In the genomic region with DNA sequence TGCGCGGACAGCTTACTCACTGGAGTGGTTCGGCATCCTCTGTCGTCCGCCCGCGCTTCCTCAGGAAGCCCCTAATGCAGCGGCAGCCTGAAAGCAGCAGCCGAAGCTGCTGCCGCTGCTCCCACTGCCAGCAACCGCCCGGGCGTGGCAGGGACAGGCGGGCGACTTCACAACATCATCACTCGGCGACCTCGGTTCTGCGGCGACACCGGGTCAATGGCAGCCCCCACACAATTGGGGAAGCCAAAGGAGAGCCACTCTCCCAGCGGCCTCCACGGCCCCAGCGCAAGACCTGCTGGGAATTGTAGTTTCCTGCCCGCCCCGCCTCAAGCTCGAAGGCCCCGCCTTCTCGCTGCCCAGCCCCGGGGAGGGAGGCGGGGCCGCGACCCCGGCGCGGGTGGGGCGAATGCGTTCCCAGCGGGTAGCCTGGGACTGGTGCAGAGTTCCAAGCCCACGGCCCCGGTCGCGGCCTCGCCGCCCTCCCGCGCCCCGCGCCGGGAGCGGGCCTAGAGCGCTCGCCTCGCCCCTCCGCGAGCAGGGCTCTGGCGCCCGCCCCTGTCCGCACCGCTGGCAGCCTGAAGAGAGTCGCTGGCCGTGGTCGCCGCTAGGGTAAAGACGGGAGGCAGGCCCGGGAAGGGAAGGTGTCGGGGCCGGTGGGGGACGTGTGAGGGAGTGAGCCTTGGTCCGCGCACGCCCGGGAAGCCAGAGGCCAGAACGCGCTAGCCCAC, we compare ENCODE assay signal across 8 cellular contexts. TPM values are rescaled to one million over a fixed set of nuclear protein-coding genes. Genes with fewer than 3 reads are reported as not detected.
DNase-seq lines count a peak whose midpoint lies in the region; ATAC-seq and TF ChIP-seq lines count a peak whose summit lies in the region.

A gene with protein sequence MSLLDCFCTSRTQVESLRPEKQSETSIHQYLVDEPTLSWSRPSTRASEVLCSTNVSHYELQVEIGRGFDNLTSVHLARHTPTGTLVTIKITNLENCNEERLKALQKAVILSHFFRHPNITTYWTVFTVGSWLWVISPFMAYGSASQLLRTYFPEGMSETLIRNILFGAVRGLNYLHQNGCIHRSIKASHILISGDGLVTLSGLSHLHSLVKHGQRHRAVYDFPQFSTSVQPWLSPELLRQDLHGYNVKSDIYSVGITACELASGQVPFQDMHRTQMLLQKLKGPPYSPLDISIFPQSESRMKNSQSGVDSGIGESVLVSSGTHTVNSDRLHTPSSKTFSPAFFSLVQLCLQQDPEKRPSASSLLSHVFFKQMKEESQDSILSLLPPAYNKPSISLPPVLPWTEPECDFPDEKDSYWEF (plus strand): TSS at position 411 of the 728 bp plus-strand sequence. CDS start 3,101 bp downstream, outside the sequence.
A gene with protein sequence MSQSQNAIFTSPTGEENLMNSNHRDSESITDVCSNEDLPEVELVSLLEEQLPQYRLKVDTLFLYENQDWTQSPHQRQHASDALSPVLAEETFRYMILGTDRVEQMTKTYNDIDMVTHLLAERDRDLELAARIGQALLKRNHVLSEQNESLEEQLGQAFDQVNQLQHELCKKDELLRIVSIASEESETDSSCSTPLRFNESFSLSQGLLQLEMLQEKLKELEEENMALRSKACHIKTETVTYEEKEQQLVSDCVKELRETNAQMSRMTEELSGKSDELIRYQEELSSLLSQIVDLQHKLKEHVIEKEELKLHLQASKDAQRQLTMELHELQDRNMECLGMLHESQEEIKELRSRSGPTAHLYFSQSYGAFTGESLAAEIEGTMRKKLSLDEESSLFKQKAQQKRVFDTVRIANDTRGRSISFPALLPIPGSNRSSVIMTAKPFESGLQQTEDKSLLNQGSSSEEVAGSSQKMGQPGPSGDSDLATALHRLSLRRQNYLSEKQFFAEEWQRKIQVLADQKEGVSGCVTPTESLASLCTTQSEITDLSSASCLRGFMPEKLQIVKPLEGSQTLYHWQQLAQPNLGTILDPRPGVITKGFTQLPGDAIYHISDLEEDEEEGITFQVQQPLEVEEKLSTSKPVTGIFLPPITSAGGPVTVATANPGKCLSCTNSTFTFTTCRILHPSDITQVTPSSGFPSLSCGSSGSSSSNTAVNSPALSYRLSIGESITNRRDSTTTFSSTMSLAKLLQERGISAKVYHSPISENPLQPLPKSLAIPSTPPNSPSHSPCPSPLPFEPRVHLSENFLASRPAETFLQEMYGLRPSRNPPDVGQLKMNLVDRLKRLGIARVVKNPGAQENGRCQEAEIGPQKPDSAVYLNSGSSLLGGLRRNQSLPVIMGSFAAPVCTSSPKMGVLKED (minus strand): TSS at position 129 of the 728 bp plus-strand sequence. CDS start 30,951 bp downstream, outside the sequence.

- H3K27me3 Mint-ChIP-seq in activated naive CD4-positive, alpha-beta T cell treated with anti-CD3 and anti-CD28 coated beads, Interleukin-2, amount 50 U/mL, for 24 hours: no peaks in the 10 kb centered on the region

- peaks cover 66% of the 10 kb centered on the region for H3K4me1 Mint-ChIP-seq in activated naive CD4-positive, alpha-beta T cell treated with anti-CD3 and anti-CD28 coated beads, Interleukin-2, amount 50 U/mL, for 24 hours

- H3K27ac Mint-ChIP-seq in activated naive CD4-positive, alpha-beta T cell treated with anti-CD3 and anti-CD28 coated beads, Interleukin-2, amount 50 U/mL, for 24 hours: peak within 1 kb of the TSS; percentile 93

- peak within 1 kb of the TSS; percentile 94 for H3K4me3 Mint-ChIP-seq in activated naive CD4-positive, alpha-beta T cell treated with anti-CD3 and anti-CD28 coated beads, Interleukin-2, amount 50 U/mL, for 24 hours

- DNase-seq in GM10266 (ENCODE audit: extremely low spot score) (peak; percentile 96), NCI-H1092 (lab: John Stamatoyannopoulos, UW) (peak; percentile 90), globus pallidus (ENCODE audit: low spot score) (peak; percentile 97), occipital lobe (lab: John Stamatoyannopoulos, UW) (peak; percentile 95)

- peaks cover 5% of the 10 kb centered on the region for H3K9me3 Mint-ChIP-seq in activated naive CD4-positive, alpha-beta T cell treated with anti-CD3 and anti-CD28 coated beads, Interleukin-2, amount 50 U/mL, for 24 hours

- ATAC-seq in HG02588 (IDR thresholded peaks at IDR 0.05; ENCODE audit: unreplicated experiment): peak; percentile 96
- ATAC-seq in SK-N-SH treated with all-trans-retinoic acid at 6 μM for 48 hours: peak; percentile 96

- H3K27ac ChIP-seq in temporal lobe (ENCODE audit: low read depth, low read length): peak within 1 kb of the TSS; percentile 77

- peak; percentile 25 for TF ChIP-seq CTCF in GM10266 (IDR thresholded peaks at IDR 0.05; ENCODE audit: control insufficient read depth, insufficient read depth, low read depth, missing control alignments)

- peaks cover 5% of the 10 kb centered on the region for H3K36me3 Mint-ChIP-seq in activated naive CD4-positive, alpha-beta T cell treated with anti-CD3 and anti-CD28 coated beads, Interleukin-2, amount 50 U/mL, for 24 hours

TF ChIP-seq in SK-N-SH treated with all-trans-retinoic acid at 6 μM for 48 hours, 23 proteins besides CTCF, POLR2A, EP300 and RAD21:
- TF ChIP-seq PPARA (CRISPR knock-in tag; IDR thresholded peaks at IDR 0.05; ENCODE audit: borderline replicate concordance) (no peak), ZC3H10 (CRISPR knock-in tag; IDR thresholded peaks at IDR 0.05) (no peak), ZNF565 (CRISPR knock-in tag; conservative IDR thresholded peaks at IDR 0.05; ENCODE audit: low read depth) (no peak), RARB (CRISPR knock-in tag; IDR thresholded peaks at IDR 0.05) (no peak), CSDC2 (CRISPR knock-in tag; IDR thresholded peaks at IDR 0.05) (no peak)
- TF ChIP-seq, protein P1, sequence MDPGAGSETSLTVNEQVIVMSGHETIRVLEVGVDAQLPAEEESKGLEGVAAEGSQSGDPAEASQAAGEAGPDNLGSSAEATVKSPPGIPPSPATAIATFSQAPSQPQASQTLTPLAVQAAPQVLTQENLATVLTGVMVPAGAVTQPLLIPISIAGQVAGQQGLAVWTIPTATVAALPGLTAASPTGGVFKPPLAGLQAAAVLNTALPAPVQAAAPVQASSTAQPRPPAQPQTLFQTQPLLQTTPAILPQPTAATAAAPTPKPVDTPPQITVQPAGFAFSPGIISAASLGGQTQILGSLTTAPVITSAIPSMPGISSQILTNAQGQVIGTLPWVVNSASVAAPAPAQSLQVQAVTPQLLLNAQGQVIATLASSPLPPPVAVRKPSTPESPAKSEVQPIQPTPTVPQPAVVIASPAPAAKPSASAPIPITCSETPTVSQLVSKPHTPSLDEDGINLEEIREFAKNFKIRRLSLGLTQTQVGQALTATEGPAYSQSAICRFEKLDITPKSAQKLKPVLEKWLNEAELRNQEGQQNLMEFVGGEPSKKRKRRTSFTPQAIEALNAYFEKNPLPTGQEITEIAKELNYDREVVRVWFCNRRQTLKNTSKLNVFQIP (CRISPR knock-in tag; IDR thresholded peaks at IDR 0.05; ENCODE audit: borderline replicate concordance, low read depth): no peak
- TF ChIP-seq, protein P2, sequence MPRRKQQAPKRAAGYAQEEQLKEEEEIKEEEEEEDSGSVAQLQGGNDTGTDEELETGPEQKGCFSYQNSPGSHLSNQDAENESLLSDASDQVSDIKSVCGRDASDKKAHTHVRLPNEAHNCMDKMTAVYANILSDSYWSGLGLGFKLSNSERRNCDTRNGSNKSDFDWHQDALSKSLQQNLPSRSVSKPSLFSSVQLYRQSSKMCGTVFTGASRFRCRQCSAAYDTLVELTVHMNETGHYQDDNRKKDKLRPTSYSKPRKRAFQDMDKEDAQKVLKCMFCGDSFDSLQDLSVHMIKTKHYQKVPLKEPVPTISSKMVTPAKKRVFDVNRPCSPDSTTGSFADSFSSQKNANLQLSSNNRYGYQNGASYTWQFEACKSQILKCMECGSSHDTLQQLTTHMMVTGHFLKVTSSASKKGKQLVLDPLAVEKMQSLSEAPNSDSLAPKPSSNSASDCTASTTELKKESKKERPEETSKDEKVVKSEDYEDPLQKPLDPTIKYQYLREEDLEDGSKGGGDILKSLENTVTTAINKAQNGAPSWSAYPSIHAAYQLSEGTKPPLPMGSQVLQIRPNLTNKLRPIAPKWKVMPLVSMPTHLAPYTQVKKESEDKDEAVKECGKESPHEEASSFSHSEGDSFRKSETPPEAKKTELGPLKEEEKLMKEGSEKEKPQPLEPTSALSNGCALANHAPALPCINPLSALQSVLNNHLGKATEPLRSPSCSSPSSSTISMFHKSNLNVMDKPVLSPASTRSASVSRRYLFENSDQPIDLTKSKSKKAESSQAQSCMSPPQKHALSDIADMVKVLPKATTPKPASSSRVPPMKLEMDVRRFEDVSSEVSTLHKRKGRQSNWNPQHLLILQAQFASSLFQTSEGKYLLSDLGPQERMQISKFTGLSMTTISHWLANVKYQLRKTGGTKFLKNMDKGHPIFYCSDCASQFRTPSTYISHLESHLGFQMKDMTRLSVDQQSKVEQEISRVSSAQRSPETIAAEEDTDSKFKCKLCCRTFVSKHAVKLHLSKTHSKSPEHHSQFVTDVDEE (CRISPR knock-in tag; IDR thresholded peaks at IDR 0.05): peak; percentile 37; the same call in 1 of the 2 replicates

RNA-seq across cellular contexts. Expression of the first gene that starts in this region (rescaled TPM):
- total RNA-seq in occipital lobe: 106 TPM
- 66.6 TPM for total RNA-seq in temporal lobe

RNA-seq across cellular contexts. Expression of the second gene that starts in this region (rescaled TPM):
- 47.3 TPM for total RNA-seq in occipital lobe
- total RNA-seq in temporal lobe: 41.1 TPM

Comparison
In these comparisons a context has a peak if more than half of its experiments do, and no peak if none do; other contexts are left out.
1. Peak in every context shown above with its lines: DNase-seq, ATAC-seq and H3K27ac ChIP-seq.